Comparison of ENCODE assay signal across 8 cellular contexts in genomic region chr14:77208266-77208978, GRCh38. TPM values are rescaled to one million over a fixed set of nuclear protein-coding genes. Genes with fewer than 3 reads are reported as not detected.
A peak's percentile ranks its signal among the peaks of the same experiment; 100 is the strongest.
DNase-seq lines count a peak whose midpoint lies in the region; ATAC-seq and TF ChIP-seq lines count a peak whose summit lies in the region.

No MANE protein-coding gene starts in this region.

- no peaks in the 10 kb centered on the region for H3K36me3 Mint-ChIP-seq in effector memory CD8-positive, alpha-beta T cell (ENCODE audit: insufficient read depth)

- TF ChIP-seq EP300 in stomach (IDR thresholded peaks at IDR 0.05): no peak

- H3K27ac Mint-ChIP-seq in effector memory CD8-positive, alpha-beta T cell: no peak overlapping the region

- TF ChIP-seq POLR2A in stomach (IDR thresholded peaks at IDR 0.05): no peak

- peaks cover 0 to 2% of the 10 kb centered on the region in 2 donors for H3K9me3 Mint-ChIP-seq in effector memory CD8-positive, alpha-beta T cell

- H3K27me3 Mint-ChIP-seq in effector memory CD8-positive, alpha-beta T cell: peaks cover 0 to 34% of the 10 kb centered on the region in 2 donors

- H3K9me3 ChIP-seq in stomach: no peaks in the 10 kb centered on the region

- ATAC-seq in effector memory CD8-positive, alpha-beta T cell (replicated peaks): no peak
- no peak for ATAC-seq in GM18498 (IDR thresholded peaks at IDR 0.05; ENCODE audit: unreplicated experiment)

- no peaks in the 10 kb centered on the region for H3K4me1 ChIP-seq in stomach

- intact Hi-C loops in stomach (cut with DNase I; ENCODE audit: low total_unique reads): no loop called here

- H3K4me3 Mint-ChIP-seq in effector memory CD8-positive, alpha-beta T cell: no peak overlapping the region

- H3K4me3 ChIP-seq in stomach: no peak overlapping the region

- H3K36me3 ChIP-seq in stomach: no peaks in the 10 kb centered on the region

- H3K27ac ChIP-seq in stomach: no peak overlapping the region

- WGBS in stomach, 5 donors: 24 to 27% (median 26%) methylated on average over 6 to 10 of the region's 10 CpGs

- DNase-seq in GM10266 (ENCODE audit: extremely low spot score) (peak; percentile 65), NCI-H2107 (lab: John Stamatoyannopoulos, UW) (peak; percentile 53), myocyte (ENCODE audit: low read depth) (peak; percentile 86), stomach (peak; percentile 69), SK-N-DZ (ENCODE audit: low spot score) (no peak)
- peak; percentile 57 to 59 for DNase-seq in activated CD4-positive, alpha-beta T cell treated with anti-CD3 and anti-CD28 coated beads, Interleukin-2, amount 50 U/mL, for 48 hours
- DNase-seq in effector memory CD8-positive, alpha-beta T cell: peak; percentile 34 to 45 (median 37)

- H3K4me1 Mint-ChIP-seq in effector memory CD8-positive, alpha-beta T cell (ENCODE audit: low read depth in 2 of 2): peaks cover 0 to 2% of the 10 kb centered on the region in 2 donors

- no peak for TF ChIP-seq CTCF in GM10266 (IDR thresholded peaks at IDR 0.05; ENCODE audit: control insufficient read depth, insufficient read depth, low read depth, missing control alignments)
- TF ChIP-seq CTCF in stomach (IDR thresholded peaks at IDR 0.05): no peak

- peaks cover 0 to 26% (median 3%) of the 10 kb centered on the region in 3 donors for H3K27me3 ChIP-seq in stomach

RNA-seq across cellular contexts. Expression of gene TMEM63C, which starts 26.8 kb away (rescaled TPM):
- total RNA-seq in myocyte: 0.08 and 0.16 TPM in 2 replicates
- polyA plus RNA-seq in myocyte (2012): 0.04 TPM
- 1 to 10 TPM in 2 of 5 donors, under 1 TPM in 2, not detected in 1; 0.14 to 8.8 (median 2.7) TPM for total RNA-seq in stomach
- 1 to 10 TPM in 1 of 3 donors, under 1 TPM in 1, not detected in 1; 0.31 to 2.1 TPM for polyA plus RNA-seq in stomach
- polyA plus RNA-seq in SK-N-DZ (2014; cell fraction: cytosol; rRNA removed): 2.4 and 4.0 TPM in 2 replicates
- polyA plus RNA-seq in SK-N-DZ (2014; cell fraction: nucleus; rRNA removed): 8.3 and 10.0 TPM in 2 replicates
